In the genomic region with DNA sequence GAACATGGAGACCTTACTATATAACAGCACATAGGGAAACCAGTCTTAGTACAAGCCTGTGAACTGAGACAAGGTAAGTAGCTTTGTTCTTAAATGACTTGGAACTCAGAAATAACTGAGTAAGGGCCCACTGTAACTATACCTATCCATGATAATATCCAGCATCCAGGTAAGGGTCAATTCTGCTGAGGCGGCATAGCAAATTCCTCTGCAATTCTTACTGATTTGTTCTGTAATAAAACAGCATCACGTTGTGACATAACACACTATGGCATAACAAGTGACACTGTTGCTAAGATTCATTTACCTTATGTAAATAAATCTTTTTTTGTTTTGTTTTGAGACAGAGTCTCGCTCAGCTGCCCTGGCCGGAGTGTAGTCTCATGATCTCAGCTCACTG, we compare ENCODE assay signal across 24 cellular contexts.
A peak's percentile ranks its signal among the peaks of the same experiment; 100 is the strongest.
DNase-seq lines count a peak whose midpoint lies in the region; ATAC-seq, FAIRE-seq and TF ChIP-seq lines count a peak whose summit lies in the region.
"Had no signal": no experiment of that assay in that cellular context is flagged by ENCODE, and none has a peak within 500 bp of the region (broad histone marks: within the 10 kb centered on the region; RNA-seq: fewer than 3 reads in every experiment).

No MANE protein-coding gene starts in this region.

- H3K56ac ChIP-seq in IMR-90 (ENCODE audit: extremely low read depth, insufficient read depth, low read length): no peak overlapping the region

- 0 out of 3 replicates have a peak, but pooled peaks cover 2% of the 10 kb centered on the region for H3K4me1 ChIP-seq in A549
- H3K4me1 ChIP-seq in IMR-90 (ENCODE audit: control insufficient read depth, insufficient read depth, low read length): no peaks in the 10 kb centered on the region
- H3K4me1 ChIP-seq in lower lobe of right lung: no peaks in the 10 kb centered on the region
- H3K4me1 ChIP-seq: BE2C had no signal

- CTCF ChIA-PET in A549 (lab: Yijun Ruan, JAX): no interaction called here
- CTCF ChIA-PET in IMR-90 (lab: Yijun Ruan, JAX): no interaction called here

- in situ Hi-C loops in IMR-90 (cut with MboI; ENCODE audit: low sequenced_read_pairs): no loop called here

- H3K9me3 ChIP-seq in A549 (no peaks in the 10 kb centered on the region), IMR-90 (ENCODE audit: control insufficient read depth, insufficient read depth, low read length) (no peaks in the 10 kb centered on the region), lower lobe of right lung (no peaks in the 10 kb centered on the region)
- H3K9me3 ChIP-seq: BE2C, BLaER1 had no signal

- H3K36me3 ChIP-seq in IMR-90 (ENCODE audit: control insufficient read depth, insufficient read depth, low read length) (no peaks in the 10 kb centered on the region), lower lobe of right lung (no peaks in the 10 kb centered on the region)
- H3K36me3 ChIP-seq: BE2C had no signal

- intact Hi-C loops in IMR-90 (cut with micrococcal nuclease): loop anchor here (2.0 kb wide), 1 partner anchor 14 kb away; no protein-coding TSS in a partner anchor
- intact Hi-C loops in lower lobe of right lung (cut with DNase I): no loop called here

- H3K9ac ChIP-seq in IMR-90 (ENCODE audit: low read depth, low read length): no peak overlapping the region
- H3K9ac ChIP-seq: BLaER1 had no signal

- no peak overlapping the region for H2BK20ac ChIP-seq in IMR-90 (ENCODE audit: low read depth, low read length)

- no peak overlapping the region for H2AFZ ChIP-seq in IMR-90 (replicated peaks; ENCODE audit: low read length, poor library complexity)

- H3K4ac ChIP-seq in IMR-90 (ENCODE audit: low read depth, low read length): no peak overlapping the region

- H3K14ac ChIP-seq in IMR-90 (replicated peaks; ENCODE audit: low read depth, low read length): no peak overlapping the region

- H3K4me3 ChIP-seq in A549: no peak overlapping the region
- no peak overlapping the region for H3K4me3 ChIP-seq in IMR-90 (ENCODE audit: insufficient read depth, low read depth, low read length)
- H3K4me3 ChIP-seq in lower lobe of right lung: no peak overlapping the region
- H3K4me3 ChIP-seq: BLaER1 had no signal

- H3K4me2 ChIP-seq in A549 (no peak overlapping the region), IMR-90 (ENCODE audit: low read depth, low read length) (no peak overlapping the region)

- FAIRE-seq in A549 (lab: Jason Lieb, UNC): no peak
- FAIRE-seq: GM12891, GM19239 had no signal

- TF ChIP-seq CTCF in A549 (IDR thresholded peaks at IDR 0.05) (no peak), IMR-90 (conservative IDR thresholded peaks at IDR 0.05; ENCODE audit: low read depth, low read length) (no peak), lower lobe of right lung (IDR thresholded peaks at IDR 0.05) (no peak)

- dilution Hi-C loops in IMR-90 (cut with HindIII; ENCODE audit: low sequenced_read_pairs, unreplicated experiment): no loop called here

- H2BK120ac ChIP-seq in IMR-90 (ENCODE audit: low read depth, low read length): no peak overlapping the region

- H4K5ac ChIP-seq in IMR-90 (ENCODE audit: low read depth, low read length): no peak overlapping the region

- H4K8ac ChIP-seq in IMR-90 (ENCODE audit: low read depth in 2 of 2, low read length in 2 of 2): no peak overlapping the region

- TF ChIP-seq EP300 in A549 (IDR thresholded peaks at IDR 0.05): no peak

- DNase-seq in DMS53 (lab: John Stamatoyannopoulos, UW): peak; percentile 11
- no peak for DNase-seq in DMS53 treated with DMSO at 0.1 percent for 48 hours (lab: John Stamatoyannopoulos, UW; ENCODE audit: unreplicated experiment)
- no peak for DNase-seq in A549 (ENCODE audit: low read depth in 1 of 2, low spot score in 1 of 2)
- DNase-seq in IMR-90: no peak
- DNase-seq in left kidney (ENCODE audit: low read depth, low spot score): peak; percentile 2
- DNase-seq in lower lobe of right lung: no peak
- no peak for DNase-seq in SHP77 treated with DMSO at 0.1 percent for 48 hours (lab: John Stamatoyannopoulos, UW)
- DNase-seq: ACHN; BE2C; C1 segment of cervical spinal cord; CD4-positive, alpha-beta memory T cell; CD4-positive, CD25-positive, alpha-beta regulatory T cell; CD8-positive, alpha-beta memory T cell; COR-L47; DMS 273 treated with DMSO at 0.1 percent for 48 hours; DMS153; DMS79; DND-41; EL; GDM1 had no signal

- no peak overlapping the region for H4K91ac ChIP-seq in IMR-90 (ENCODE audit: insufficient read depth, low read depth, low read length)

- no peak overlapping the region for H2AK9ac ChIP-seq in IMR-90 (replicated peaks; ENCODE audit: low read depth, low read length, poor library complexity)

- POLR2A ChIA-PET in A549 (lab: Yijun Ruan, JAX) (no interaction called here), IMR-90 (lab: Charles Lee; ENCODE audit: unreplicated experiment) (no interaction called here)

- H3K27ac ChIP-seq in A549 (no peak overlapping the region), IMR-90 (ENCODE audit: insufficient read depth, low read length) (no peak overlapping the region), lower lobe of right lung (no peak overlapping the region)
- H3K27ac ChIP-seq: 22Rv1, BLaER1 had no signal

- no peak for ATAC-seq in A549
- ATAC-seq in IMR-90 (ENCODE audit: low read depth): no peak
- ATAC-seq in lower lobe of right lung: no peak

- H3K9me1 ChIP-seq in IMR-90 (ENCODE audit: insufficient read depth, low read length): no peaks in the 10 kb centered on the region

- H3K23ac ChIP-seq in IMR-90 (ENCODE audit: low read depth, low read length): no peak overlapping the region

- no peak overlapping the region for H2BK15ac ChIP-seq in IMR-90 (ENCODE audit: low read depth, low read length)

- TF ChIP-seq RAD21 in A549 (conservative IDR thresholded peaks at IDR 0.05 in 1 of 2, IDR thresholded peaks at IDR 0.05 in 1 of 2) (no peak), IMR-90 (IDR thresholded peaks at IDR 0.05; ENCODE audit: low read length) (no peak)

- H3K18ac ChIP-seq in IMR-90 (ENCODE audit: low read depth, low read length): no peak overlapping the region

- H2BK5ac ChIP-seq in IMR-90 (ENCODE audit: low read depth, low read length, poor library complexity, severe bottlenecking): no peak overlapping the region

- no peaks in the 10 kb centered on the region; the same call in 1 of the 2 replicates for H4K20me1 ChIP-seq in IMR-90 (ENCODE audit: insufficient read depth, low read length)
- H4K20me1 ChIP-seq: BLaER1 had no signal

- TF ChIP-seq POLR2A in A549 (IDR thresholded peaks at IDR 0.05; ENCODE audit: low read length) (no peak), IMR-90 (IDR thresholded peaks at IDR 0.05; ENCODE audit: low read depth, low read length) (no peak)

- 83% methylated on average over 4 of the region's 4 CpGs for WGBS in A549 (ENCODE audit: missing lambda C conversion rate)
- no CpG with 5 or more reads among the region's 4 CpGs for WGBS in IMR-90 (ENCODE audit: extremely low coverage in 2 of 2, insufficient read length in 1 of 2), 2 experiments

- no peak overlapping the region for H2AK5ac ChIP-seq in IMR-90 (ENCODE audit: low read depth, low read length)

- no peaks in the 10 kb centered on the region for H3K27me3 ChIP-seq in IMR-90 (ENCODE audit: control insufficient read depth, insufficient read depth, low read length)
- no peaks in the 10 kb centered on the region for H3K27me3 ChIP-seq in lower lobe of right lung (ENCODE audit: low read depth)
- H3K27me3 ChIP-seq: BE2C, BLaER1 had no signal

- no TSS peak for BruUV-seq in IMR-90 (replicated peaks; lab: Mats Ljungman, UMichigan)

- peaks cover 48 to 69% of the 10 kb centered on the region in 2 experiments for H3K79me1 ChIP-seq in IMR-90 (ENCODE audit: low read depth in 1 of 2, low read length in 2 of 2)

TF ChIP-seq in A549, 52 proteins besides CTCF, POLR2A, EP300 and RAD21:
- TF ChIP-seq JUNB (IDR thresholded peaks at IDR 0.05) (no peak), MAFK (IDR thresholded peaks at IDR 0.05; ENCODE audit: partially characterized antibody) (peak; percentile 69)

TF ChIP-seq in IMR-90, 13 proteins besides CTCF, POLR2A, EP300 and RAD21:
- TF ChIP-seq SMC3 (IDR thresholded peaks at IDR 0.05; ENCODE audit: low read depth, low read length): no peak
- peak; percentile 43; the same call in 1 of the 2 replicates for TF ChIP-seq MAFK (IDR thresholded peaks at IDR 0.05; ENCODE audit: low read depth, low read length)

Comparison
In these comparisons a context has a peak if more than half of its experiments do, and no peak if none do; other contexts are left out.
1. DNase-seq: peak in DMS53 (single experiment) and left kidney (single experiment); none in DMS53 treated with DMSO at 0.1 percent for 48 hours (single experiment), A549 (0 of 2), IMR-90 (single experiment), lower lobe of right lung (single experiment) and SHP77 treated with DMSO at 0.1 percent for 48 hours (single experiment).